Comparison of ENCODE assay signal across 9 cellular contexts in genomic region chr16:6335072-6335471, GRCh38.
A peak's percentile ranks its signal among the peaks of the same experiment; 100 is the strongest.
DNase-seq lines count a peak whose midpoint lies in the region; ATAC-seq and TF ChIP-seq lines count a peak whose summit lies in the region.
"Had no signal": no experiment of that assay in that cellular context is flagged by ENCODE, and none has a peak within 500 bp of the region (broad histone marks: within the 10 kb centered on the region; RNA-seq: fewer than 3 reads in every experiment).

No MANE protein-coding gene starts in this region.

- no peaks in the 10 kb centered on the region for H3K9me3 ChIP-seq in A673 (ENCODE audit: low read depth, low read length, poor library complexity, severe bottlenecking)
- H3K9me3 ChIP-seq in stomach = peaks cover 0 to 14% (median 4%) of the 10 kb centered on the region in 4 donors
- H3K9me3 ChIP-seq in spleen = peaks cover 0 to 38% (median 11%) of the 10 kb centered on the region in 8 donors

- CTCF ChIA-PET in A673 (lab: Charles Lee) (no interaction called here), GM10248 (lab: Yijun Ruan, JAX) (no interaction called here)

- no peak overlapping the region for H3K4me3 Mint-ChIP-seq in activated T-helper 2 cell treated with anti-CD3 and anti-CD28 coated beads, Interferon-gamma antibody, Interleukin-2, Interleukin-4, amounts not matched to agents 10 μg/mL and 5 μg/mL and 100 μg/mL, durations not matched to agents 14 hours and 24 hours and 36 hours (ENCODE audit: low read depth)

- H3K36me3 ChIP-seq in A673 (ENCODE audit: insufficient read depth, low read length, poor library complexity, severe bottlenecking) = no peaks in the 10 kb centered on the region
- no peaks in the 10 kb centered on the region for H3K36me3 ChIP-seq in stomach
- H3K36me3 ChIP-seq in spleen = no peaks in the 10 kb centered on the region

- 64 to 76% (median 66%) methylated on average over 6 of the region's 6 CpGs for WGBS in stomach, 5 donors
- WGBS in spleen, 5 donors = 60 to 70% (median 65%) methylated on average over 6 of the region's 6 CpGs

- H3K27me3 ChIP-seq in A673 (replicated peaks; ENCODE audit: insufficient read depth, low read depth, low read length, poor library complexity) (no peaks in the 10 kb centered on the region), foreskin keratinocyte (no peaks in the 10 kb centered on the region), stomach (no peaks in the 10 kb centered on the region), spleen (replicated peaks in 1 of 7) (no peaks in the 10 kb centered on the region)

- H3K4me1 ChIP-seq in A673 (ENCODE audit: insufficient read depth, low read length, poor library complexity, severe bottlenecking) = no peaks in the 10 kb centered on the region
- no peaks in the 10 kb centered on the region for H3K4me1 ChIP-seq in foreskin keratinocyte
- no peaks in the 10 kb centered on the region for H3K4me1 ChIP-seq in stomach
- no peaks in the 10 kb centered on the region for H3K4me1 ChIP-seq in spleen

- H3K27ac Mint-ChIP-seq in activated T-helper 2 cell treated with anti-CD3 and anti-CD28 coated beads, Interferon-gamma antibody, Interleukin-2, Interleukin-4, amounts not matched to agents 10 μg/mL and 5 μg/mL and 100 μg/mL, durations not matched to agents 14 hours and 24 hours and 36 hours = no peak overlapping the region

- H3K4me3 ChIP-seq in A673 (ENCODE audit: low read depth, low read length, poor library complexity, severe bottlenecking) = no peak overlapping the region
- H3K4me3 ChIP-seq in stomach = no peak overlapping the region
- H3K4me3 ChIP-seq in spleen = no peak overlapping the region

- peaks cover 37% of the 10 kb centered on the region for H3K9me3 Mint-ChIP-seq in activated T-helper 2 cell treated with anti-CD3 and anti-CD28 coated beads, Interferon-gamma antibody, Interleukin-2, Interleukin-4, amounts not matched to agents 10 μg/mL and 5 μg/mL and 100 μg/mL, durations not matched to agents 14 hours and 24 hours and 36 hours

- peak; percentile 49 for DNase-seq in A673 (ENCODE audit: low spot score)
- DNase-seq in GM10248 (ENCODE audit: extremely low spot score) = no peak
- peak; percentile 15 for DNase-seq in RKO (ENCODE audit: low spot score)
- DNase-seq in foreskin keratinocyte = no peak
- no peak for DNase-seq in activated T-helper 2 cell treated with anti-CD3 and anti-CD28 coated beads, Interferon-gamma antibody, Interleukin-2, Interleukin-4, amounts not matched to agents 10 μg/mL and 5 μg/mL and 100 μg/mL, durations not matched to agents 14 hours and 24 hours and 36 hours (ENCODE audit: low spot score)
- DNase-seq in stomach = no peak
- DNase-seq in spleen = no peak
- DNase-seq: NCI-H1417 treated with DMSO at 0.1 percent for 48 hours had no signal

- TF ChIP-seq EP300 in stomach (IDR thresholded peaks at IDR 0.05) = no peak

- H3K4me1 Mint-ChIP-seq in activated T-helper 2 cell treated with anti-CD3 and anti-CD28 coated beads, Interferon-gamma antibody, Interleukin-2, Interleukin-4, amounts not matched to agents 10 μg/mL and 5 μg/mL and 100 μg/mL, durations not matched to agents 14 hours and 24 hours and 36 hours (ENCODE audit: low read depth) = no peaks in the 10 kb centered on the region

- intact Hi-C loops in A673 (cut with micrococcal nuclease; ENCODE audit: unreplicated experiment) (no loop called here), stomach (cut with DNase I; ENCODE audit: low total_unique reads) (no loop called here), spleen (cut with DNase I; ENCODE audit: low total_unique reads) (no loop called here)
- intact Hi-C loops in activated T-helper 2 cell treated with anti-CD3 and anti-CD28 coated beads, Interferon-gamma antibody, Interleukin-2, Interleukin-4, amounts not matched to agents 10 μg/mL and 5 μg/mL and 100 μg/mL, durations not matched to agents 14 hours and 24 hours and 36 hours (cut with micrococcal nuclease) = no loop called here

- no peaks in the 10 kb centered on the region for H3K27me3 Mint-ChIP-seq in activated T-helper 2 cell treated with anti-CD3 and anti-CD28 coated beads, Interferon-gamma antibody, Interleukin-2, Interleukin-4, amounts not matched to agents 10 μg/mL and 5 μg/mL and 100 μg/mL, durations not matched to agents 14 hours and 24 hours and 36 hours (ENCODE audit: low read depth)

- no peaks in the 10 kb centered on the region for H3K36me3 Mint-ChIP-seq in activated T-helper 2 cell treated with anti-CD3 and anti-CD28 coated beads, Interferon-gamma antibody, Interleukin-2, Interleukin-4, amounts not matched to agents 10 μg/mL and 5 μg/mL and 100 μg/mL, durations not matched to agents 14 hours and 24 hours and 36 hours (ENCODE audit: low read depth)

- no peak overlapping the region for H3K27ac ChIP-seq in A673 (ENCODE audit: low read depth, low read length, poor library complexity, severe bottlenecking)
- H3K27ac ChIP-seq in foreskin keratinocyte = no peak overlapping the region
- H3K27ac ChIP-seq in stomach = no peak overlapping the region
- H3K27ac ChIP-seq in spleen = no peak overlapping the region

- POLR2A ChIA-PET in A673 (lab: Charles Lee; ENCODE audit: low non-redundant PET) = no interaction called here
- POLR2A ChIA-PET in GM10248 (lab: Yijun Ruan, JAX) = no interaction called here

- ATAC-seq in foreskin keratinocyte = no peak
- no peak for ATAC-seq in GM18498 (IDR thresholded peaks at IDR 0.05; ENCODE audit: unreplicated experiment)

- no TSS peak for BruUV-seq in A673 (replicated peaks; lab: Mats Ljungman, UMichigan)

- TF ChIP-seq CTCF in A673 (conservative IDR thresholded peaks at IDR 0.05; ENCODE audit: low read depth, low read length) (peak; percentile 53), GM10248 (IDR thresholded peaks at IDR 0.05; ENCODE audit: control extremely low read depth, extremely low read depth, low read depth, missing control alignments) (peak; percentile 9), foreskin keratinocyte (conservative IDR thresholded peaks at IDR 0.05) (peak; percentile 35), stomach (IDR thresholded peaks at IDR 0.05) (peak in 2 of 7 experiments; percentile 12 to 24), spleen (IDR thresholded peaks at IDR 0.05 in 8 of 11, conservative IDR thresholded peaks at IDR 0.05 in 3 of 11) (peak in 4 of 11 experiments; percentile 13 to 38 (median 30))

- TF ChIP-seq POLR2A in stomach (IDR thresholded peaks at IDR 0.05) (no peak), spleen (IDR thresholded peaks at IDR 0.05) (no peak)

Comparison
In these comparisons a context has a peak if more than half of its experiments do, and no peak if none do; other contexts are left out.
1. DNase-seq: peak in A673 (single experiment) and RKO (single experiment); none in GM10248 (single experiment), foreskin keratinocyte (0 of 2), activated T-helper 2 cell treated with anti-CD3 and anti-CD28 coated beads, Interferon-gamma antibody, Interleukin-2, Interleukin-4, amounts not matched to agents 10 μg/mL and 5 μg/mL and 100 μg/mL, durations not matched to agents 14 hours and 24 hours and 36 hours (single experiment), stomach (single experiment) and spleen (single experiment).